In genomic region chrX:46308106-46308505, GRCh38 we compare ENCODE assay signal across 27 cellular contexts.
"Had no signal": no experiment of that assay in that cellular context is flagged by ENCODE, and none has a peak within 500 bp of the region (broad histone marks: within the 10 kb centered on the region; RNA-seq: fewer than 3 reads in every experiment).

No MANE protein-coding gene starts in this region.

- H2AFZ ChIP-seq: neural progenitor cell had no signal

- H3K27ac ChIP-seq: esophagus muscularis mucosa, heart right ventricle, left ventricle myocardium inferior, neural progenitor cell, right atrium auricular region, uterus had no signal

- H3K36me3 ChIP-seq: esophagus muscularis mucosa, heart right ventricle, left ventricle myocardium inferior, neural progenitor cell, right atrium auricular region, uterus had no signal

- DNase-seq: activated B cell treated with CpG ODN at 0.5 μM for 24 hours; activated CD4-positive, alpha-beta T cell treated with anti-CD3 and anti-CD28 coated beads, Interleukin-2, amount 50 U/mL, for 1 hour; activated CD8-positive, alpha-beta T cell treated with anti-CD3 and anti-CD28 coated beads for 36 hours; activated gamma-delta T cell treated with Interleukin-2 at 50 U/mL for 16 hours; activated naive CD4-positive, alpha-beta T cell treated with anti-CD3 and anti-CD28 coated beads, Interleukin-2, amount 50 U/mL, for 16 hours; activated T-cell treated with anti-CD3 and anti-CD28 coated beads, Interleukin-2, amount 50 U/mL, for 4 hours; amniotic stem cell; central memory CD4-positive, alpha-beta T cell; foreskin melanocyte; heart right ventricle; left ventricle myocardium inferior; mesendoderm; natural killer cell; occipital lobe; stimulated activated CD4-positive, alpha-beta T cell treated with anti-CD3 and anti-CD28 coated beads, Interleukin-1b, Interleukin-23, amount 100 ng/mL, for 48 hours; stimulated activated CD4-positive, alpha-beta T cell treated with anti-CD3 and anti-CD28 coated beads, Interleukin-4, amount 100 ng/mL, for 4 hours; stimulated activated CD8-positive, alpha-beta memory T cell treated with anti-CD3 and anti-CD28 coated beads, Interleukin-4, amount 100 ng/mL, for 48 hours; stimulated activated naive CD8-positive, alpha-beta T cell treated with anti-CD3 and anti-CD28 coated beads, Interleukin-15, amount 100 ng/mL, for 72 hours; substantia nigra; uterus had no signal

- H3K4me1 ChIP-seq: esophagus muscularis mucosa, heart right ventricle, left ventricle myocardium inferior, right atrium auricular region, uterus had no signal

- H3K9me3 ChIP-seq: left ventricle myocardium inferior, right atrium auricular region, uterus had no signal

- ATAC-seq: activated CD8-positive, alpha-beta T cell treated with anti-CD3 and anti-CD28 coated beads for 36 hours; activated T-cell treated with anti-CD3 and anti-CD28 coated beads, Interleukin-2, amount 50 U/mL, for 4 hours; activated T-helper 17 cell treated with anti-CD3 and anti-CD28 coated beads, Interleukin-2, amount 50 U/mL, for 72 hours; heart right ventricle; natural killer cell; stimulated activated memory B cell treated with anti-CD40 and anti-IgM and Interleukin-4, amounts not matched to agents 10 μg/mL and 1 μg/mL and 100 μg/mL, for 72 hours; stimulated activated naive CD8-positive, alpha-beta T cell treated with anti-CD3 and anti-CD28 coated beads, Interleukin-15, amount 100 ng/mL, for 72 hours had no signal

- H3K9ac ChIP-seq: neural progenitor cell had no signal

- H3K4me2 ChIP-seq: neural progenitor cell, smooth muscle cell had no signal

- H3K4me3 ChIP-seq: esophagus muscularis mucosa, heart right ventricle, left ventricle myocardium inferior, lung, neural progenitor cell, right atrium auricular region, smooth muscle cell, uterus had no signal

- H3K27me3 ChIP-seq: esophagus muscularis mucosa, neural progenitor cell, right atrium auricular region, uterus had no signal
